ENCODE assay signal across 1 cellular context in the genomic region with DNA sequence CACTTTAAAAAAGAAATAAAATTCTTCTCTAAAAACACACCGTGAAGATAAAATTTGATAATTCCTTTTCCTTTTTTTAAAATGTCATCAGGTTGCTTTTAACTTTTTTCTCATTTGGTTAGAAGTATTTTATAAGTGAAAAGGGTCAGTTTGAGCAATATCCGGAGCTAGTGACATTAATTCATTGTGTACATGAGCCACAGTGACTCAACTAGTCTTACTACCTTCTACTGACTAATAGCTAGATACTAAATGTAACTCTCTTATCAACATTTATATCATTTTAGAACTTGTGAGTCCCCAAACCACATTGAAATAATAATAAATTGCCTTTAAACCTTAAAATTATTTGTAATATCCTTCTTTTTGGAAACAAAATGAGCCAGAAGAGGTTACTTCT.
TF ChIP-seq lines count a peak whose summit lies in the region.

No MANE protein-coding gene starts in this region.

TF ChIP-seq in IMR-90, 13 proteins besides CTCF, POLR2A, EP300 and RAD21:
- TF ChIP-seq, protein P1, sequence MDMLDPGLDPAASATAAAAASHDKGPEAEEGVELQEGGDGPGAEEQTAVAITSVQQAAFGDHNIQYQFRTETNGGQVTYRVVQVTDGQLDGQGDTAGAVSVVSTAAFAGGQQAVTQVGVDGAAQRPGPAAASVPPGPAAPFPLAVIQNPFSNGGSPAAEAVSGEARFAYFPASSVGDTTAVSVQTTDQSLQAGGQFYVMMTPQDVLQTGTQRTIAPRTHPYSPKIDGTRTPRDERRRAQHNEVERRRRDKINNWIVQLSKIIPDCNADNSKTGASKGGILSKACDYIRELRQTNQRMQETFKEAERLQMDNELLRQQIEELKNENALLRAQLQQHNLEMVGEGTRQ (IDR thresholded peaks at IDR 0.05; ENCODE audit: low read depth, low read length) = no peak
- no peak for TF ChIP-seq SMC3 (IDR thresholded peaks at IDR 0.05; ENCODE audit: low read depth, low read length)
- TF ChIP-seq, protein P2, sequence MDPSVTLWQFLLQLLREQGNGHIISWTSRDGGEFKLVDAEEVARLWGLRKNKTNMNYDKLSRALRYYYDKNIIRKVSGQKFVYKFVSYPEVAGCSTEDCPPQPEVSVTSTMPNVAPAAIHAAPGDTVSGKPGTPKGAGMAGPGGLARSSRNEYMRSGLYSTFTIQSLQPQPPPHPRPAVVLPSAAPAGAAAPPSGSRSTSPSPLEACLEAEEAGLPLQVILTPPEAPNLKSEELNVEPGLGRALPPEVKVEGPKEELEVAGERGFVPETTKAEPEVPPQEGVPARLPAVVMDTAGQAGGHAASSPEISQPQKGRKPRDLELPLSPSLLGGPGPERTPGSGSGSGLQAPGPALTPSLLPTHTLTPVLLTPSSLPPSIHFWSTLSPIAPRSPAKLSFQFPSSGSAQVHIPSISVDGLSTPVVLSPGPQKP (IDR thresholded peaks at IDR 0.05; ENCODE audit: borderline replicate concordance, low read depth, low read length) = no peak
- no peak for TF ChIP-seq MAZ (IDR thresholded peaks at IDR 0.05; ENCODE audit: borderline replicate concordance, low read depth, low read length)
- TF ChIP-seq FOS (IDR thresholded peaks at IDR 0.05; ENCODE audit: low read depth, low read length) = 0 out of 2 replicates have a peak, but pooled peaks have one; percentile 33
- no peak for TF ChIP-seq MAFK (IDR thresholded peaks at IDR 0.05; ENCODE audit: low read depth, low read length)
- peak; percentile 85 for TF ChIP-seq CEBPB (IDR thresholded peaks at IDR 0.05; ENCODE audit: low read depth, low read length)
- TF ChIP-seq CHD1 (IDR thresholded peaks at IDR 0.05; ENCODE audit: low read depth, low read length) = no peak
- TF ChIP-seq NFE2L2 (IDR thresholded peaks at IDR 0.05; ENCODE audit: low read depth, low read length) = no peak
- no peak for TF ChIP-seq MXI1 (IDR thresholded peaks at IDR 0.05; ENCODE audit: borderline replicate concordance, low read depth, low read length)
- TF ChIP-seq RFX5 (IDR thresholded peaks at IDR 0.05; ENCODE audit: low read depth, low read length) = no peak
